In the genomic region with DNA sequence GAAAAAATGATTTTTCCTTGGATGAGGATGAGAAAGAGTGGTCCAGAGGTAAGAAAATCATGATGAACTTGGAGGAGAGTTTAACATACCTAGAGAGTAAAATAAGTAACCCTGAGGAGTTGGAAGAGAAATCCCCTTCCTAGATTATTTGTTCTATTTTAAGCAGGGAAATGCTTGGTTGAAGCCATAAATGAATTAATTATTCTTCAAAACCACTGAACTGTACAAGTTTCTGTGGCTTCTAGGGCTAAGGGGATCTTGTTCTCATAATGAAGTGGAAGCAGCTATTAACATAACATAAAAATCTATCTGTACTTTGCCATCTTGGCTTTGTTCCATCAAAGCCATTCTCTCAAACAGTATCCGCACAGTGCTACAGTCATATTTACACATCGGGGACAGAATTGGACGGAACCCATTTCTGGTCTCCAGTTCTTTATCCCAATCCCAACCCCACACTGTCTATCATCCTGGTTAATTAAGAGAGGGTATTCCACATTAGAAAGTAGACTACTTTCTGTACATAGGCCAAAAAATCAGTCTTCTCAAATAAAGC, we compare ENCODE assay signal across 18 cellular contexts. TPM values are rescaled to one million over a fixed set of nuclear protein-coding genes. Genes with fewer than 3 reads are reported as not detected.
"Had no signal": no experiment of that assay in that cellular context is flagged by ENCODE, and none has a peak within 500 bp of the region (broad histone marks: within the 10 kb centered on the region; RNA-seq: fewer than 3 reads in every experiment).

No MANE protein-coding gene starts in this region.

- FAIRE-seq: bronchial epithelial cell had no signal

- H3K4me2 ChIP-seq: neural progenitor cell had no signal

- H3K27me3 ChIP-seq: gastrocnemius medialis, heart left ventricle, neural progenitor cell, ovary, upper lobe of left lung had no signal

- ATAC-seq: activated CD8-positive, alpha-beta memory T cell treated with anti-CD3 and anti-CD28 coated beads, Interleukin-2, amount 10 ng/mL, durations not matched to agents 7 days and 5 days; activated naive CD8-positive, alpha-beta T cell treated with anti-CD3 and anti-CD28 coated beads, Interleukin-2, amount 50 U/mL, for 24 hours; gastrocnemius medialis; heart left ventricle; stimulated activated memory B cell treated with anti-CD40 and anti-IgM and Interleukin-4, amounts not matched to agents 10 μg/mL and 1 μg/mL and 100 μg/mL, for 72 hours; T-cell had no signal

- H3K9me3 ChIP-seq: gastrocnemius medialis, heart left ventricle, ovary, upper lobe of left lung had no signal

- H3K4me1 ChIP-seq: gastrocnemius medialis, heart left ventricle, upper lobe of left lung had no signal

- H3K36me3 ChIP-seq: gastrocnemius medialis, heart left ventricle, neural progenitor cell, ovary, upper lobe of left lung had no signal

- H3K4me3 ChIP-seq: gastrocnemius medialis, heart left ventricle, neural progenitor cell, ovary, upper lobe of left lung had no signal

- H3K9ac ChIP-seq: neural progenitor cell had no signal

- H3K27ac ChIP-seq: epithelial cell of prostate, gastrocnemius medialis, heart left ventricle, neural progenitor cell, ovary, upper lobe of left lung had no signal

- H2AFZ ChIP-seq: neural progenitor cell had no signal

- DNase-seq: activated CD4-positive, alpha-beta memory T cell treated with anti-CD3 and anti-CD28 coated beads for 36 hours; activated CD8-positive, alpha-beta memory T cell treated with anti-CD3 and anti-CD28 coated beads, Interleukin-2, amount 10 ng/mL, durations not matched to agents 7 days and 5 days; activated naive CD4-positive, alpha-beta T cell treated with anti-CD3 and anti-CD28 coated beads for 36 hours; activated naive CD8-positive, alpha-beta T cell treated with anti-CD3 and anti-CD28 coated beads, Interleukin-2, amount 50 U/mL, for 24 hours; activated T-cell treated with anti-CD3 and anti-CD28 coated beads, Interleukin-2, amount 50 U/mL, for 1 hour; aorta; dermis blood vessel endothelial cell; gastrocnemius medialis; heart left ventricle; midbrain; ovary; stimulated activated CD4-positive, alpha-beta T cell treated with anti-CD3 and anti-CD28 coated beads, Interleukin-2, amount 100 ng/mL, for 48 hours; T-cell; upper lobe of left lung had no signal

RNA-seq across cellular contexts. Expression of gene ARHGAP42, which starts 14.5 kb away (rescaled TPM):
- total RNA-seq: activated CD4-positive, alpha-beta memory T cell treated with anti-CD3 and anti-CD28 coated beads for 36 hours; activated naive CD4-positive, alpha-beta T cell treated with anti-CD3 and anti-CD28 coated beads for 36 hours had no signal
